7 cellular contexts compared by ENCODE assay signal in genomic region chr16:8971416-8971815, GRCh38.
"Had no signal": no experiment of that assay in that cellular context is flagged by ENCODE, and none has a peak within 500 bp of the region (broad histone marks: within the 10 kb centered on the region; RNA-seq: fewer than 3 reads in every experiment).

No MANE protein-coding gene starts in this region.

- H3K27ac ChIP-seq: HL-60 had no signal

- H3K4me3 ChIP-seq: GM23338 had no signal

- H3K4me2 ChIP-seq: GM23338 had no signal

- ATAC-seq: GM23338 had no signal

- H2AFZ ChIP-seq: GM23338 had no signal

- DNase-seq: H9, HCEC 1CT, HFFc6, Kasumi-1, KG1 had no signal
